Comparison of ENCODE assay signal across 1 cellular context in the genomic region with DNA sequence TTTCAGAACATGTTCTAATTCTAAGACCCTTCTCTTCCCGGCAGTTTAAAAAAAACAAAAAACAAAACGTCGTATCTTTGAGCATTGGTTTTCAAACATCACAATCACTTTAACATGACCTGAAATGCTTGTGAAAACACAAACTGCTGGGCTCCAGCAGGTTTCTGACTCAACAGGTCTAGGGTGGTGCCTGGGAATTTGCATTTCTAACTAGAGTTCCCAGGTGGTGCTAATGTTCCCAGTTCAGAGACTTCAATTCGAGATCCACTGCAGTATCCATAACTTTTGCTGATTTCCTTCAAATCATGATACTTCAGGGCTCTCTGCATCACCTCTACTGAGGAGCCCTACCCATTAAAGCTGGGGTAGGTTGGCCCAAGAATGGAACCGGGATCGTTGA.
TF ChIP-seq lines count a peak whose summit lies in the region.

No MANE protein-coding gene starts in this region.

TF ChIP-seq in IMR-90, 13 proteins besides CTCF, POLR2A, EP300 and RAD21:
- TF ChIP-seq SMC3 (IDR thresholded peaks at IDR 0.05; ENCODE audit: low read depth, low read length) (no peak), CEBPB (IDR thresholded peaks at IDR 0.05; ENCODE audit: low read depth, low read length) (no peak)
TF ChIP-seq in IMR-90: peak in this region for 0.
